Comparison of ENCODE assay signal across 14 cellular contexts in genomic region chr9:74960548-74960947, GRCh38. TPM values are rescaled to one million over a fixed set of nuclear protein-coding genes. Genes with fewer than 3 reads are reported as not detected.
DNase-seq lines count a peak whose midpoint lies in the region; ATAC-seq, FAIRE-seq and TF ChIP-seq lines count a peak whose summit lies in the region.
"Had no signal": no experiment of that assay in that cellular context is flagged by ENCODE, and none has a peak within 500 bp of the region (broad histone marks: within the 10 kb centered on the region; RNA-seq: fewer than 3 reads in every experiment).

No MANE protein-coding gene starts in this region.

- H3K36me3 Mint-ChIP-seq in Calu3 (ENCODE audit: insufficient read depth, unreplicated experiment), result peaks cover 5% of the 10 kb centered on the region

- peaks cover 3% of the 10 kb centered on the region for H3K4me1 ChIP-seq in keratinocyte (ENCODE audit: control insufficient read depth, extremely low read depth, insufficient read depth, low read length)

- H3K9me1 ChIP-seq in keratinocyte (ENCODE audit: control insufficient read depth, extremely low read depth, insufficient read depth, low read length), result no peaks in the 10 kb centered on the region

- no peaks in the 10 kb centered on the region for H3K79me2 ChIP-seq in keratinocyte (ENCODE audit: control insufficient read depth, insufficient read depth, low read length)

- no peak for ATAC-seq in GM21423 (IDR thresholded peaks at IDR 0.05; ENCODE audit: unreplicated experiment)
- ATAC-seq: CD8-positive, alpha-beta T cell; stimulated activated memory B cell treated with anti-CD40 and anti-IgM and Interleukin-4, amounts not matched to agents 10 μg/mL and 1 μg/mL and 100 μg/mL, for 72 hours had no signal

- H3K9me3 ChIP-seq in keratinocyte (ENCODE audit: control insufficient read depth, low read depth, low read length), result no peaks in the 10 kb centered on the region

- H3K4me1 Mint-ChIP-seq in Calu3 (ENCODE audit: low read depth, unreplicated experiment), result no peaks in the 10 kb centered on the region
- H3K4me1 Mint-ChIP-seq: stimulated activated memory B cell treated with anti-CD40 and anti-IgM and Interleukin-4, amounts not matched to agents 10 μg/mL and 1 μg/mL and 100 μg/mL, for 72 hours had no signal

- intact Hi-C loops in Calu3 (cut with micrococcal nuclease; ENCODE audit: unreplicated experiment), result no loop called here

- no peaks in the 10 kb centered on the region for H3K36me3 ChIP-seq in keratinocyte (ENCODE audit: control insufficient read depth in 2 of 2, extremely low read depth in 1 of 2, insufficient read depth in 2 of 2, low read length in 2 of 2)

- no peak overlapping the region for H2AFZ ChIP-seq in keratinocyte (ENCODE audit: control insufficient read depth, low read length)

- BruUV-seq in Calu3 (replicated peaks; lab: Mats Ljungman, UMichigan), result no TSS peak

- H3K4me2 ChIP-seq in keratinocyte (ENCODE audit: control insufficient read depth, extremely low read depth, insufficient read depth, low read depth, low read length), result no peak overlapping the region

- H3K27ac ChIP-seq in keratinocyte (ENCODE audit: control insufficient read depth, insufficient read depth, low read length), result no peak overlapping the region

- H4K20me1 ChIP-seq in keratinocyte (ENCODE audit: control insufficient read depth, extremely low read depth, insufficient read depth, low read length), result no peaks in the 10 kb centered on the region

- H3K27ac Mint-ChIP-seq in Calu3 (ENCODE audit: unreplicated experiment), result no peak overlapping the region
- H3K27ac Mint-ChIP-seq: activated naive CD8-positive, alpha-beta T cell; CD8-positive, alpha-beta T cell; stimulated activated memory B cell treated with anti-CD40 and anti-IgM and Interleukin-4, amounts not matched to agents 10 μg/mL and 1 μg/mL and 100 μg/mL, for 72 hours had no signal

- dilution Hi-C loops in keratinocyte (cut with MboI; ENCODE audit: extremely low pct_ligation_motif_present, low sequenced_read_pairs), result no loop called here

- CTCF ChIA-PET in Calu3 (lab: Charles Lee), result no interaction called here

- in situ Hi-C loops in astrocyte of the spinal cord (cut with HindIII; ENCODE audit: low sequenced_read_pairs), result no loop called here

- TF ChIP-seq CTCF in astrocyte of the spinal cord (IDR thresholded peaks at IDR 0.05; ENCODE audit: low read depth, low read length) (no peak), keratinocyte (optimal IDR thresholded peaks at IDR 0.05 in 1 of 3, IDR thresholded peaks at IDR 0.05 in 1 of 3, conservative IDR thresholded peaks at IDR 0.05 in 1 of 3; ENCODE audit: extremely low read depth in 1 of 3, insufficient read depth in 2 of 3, low read length in 3 of 3) (no peak), Calu3 (IDR thresholded peaks at IDR 0.05; ENCODE audit: unreplicated experiment) (no peak)

- H3K27me3 Mint-ChIP-seq in Calu3 (ENCODE audit: unreplicated experiment), result no peaks in the 10 kb centered on the region
- H3K27me3 Mint-ChIP-seq: activated naive CD8-positive, alpha-beta T cell; stimulated activated memory B cell treated with anti-CD40 and anti-IgM and Interleukin-4, amounts not matched to agents 10 μg/mL and 1 μg/mL and 100 μg/mL, for 72 hours had no signal

- H3K9me3 Mint-ChIP-seq in Calu3 (ENCODE audit: low read depth, unreplicated experiment), result peaks cover 3% of the 10 kb centered on the region

- no peak overlapping the region for H3K4me3 ChIP-seq in astrocyte of the spinal cord (ENCODE audit: low read depth, low read length)
- no peak overlapping the region for H3K4me3 ChIP-seq in keratinocyte (ENCODE audit: control insufficient read depth in 2 of 3, extremely low read depth in 1 of 3, insufficient read depth in 2 of 3, low read depth in 1 of 3, low read length in 3 of 3)

- peak; percentile 85 for FAIRE-seq in keratinocyte (lab: Jason Lieb, UNC)

- H3K9ac ChIP-seq in keratinocyte (ENCODE audit: control insufficient read depth, extremely low read depth, insufficient read depth, low read length), result no peak overlapping the region

- H3K4me3 Mint-ChIP-seq in Calu3 (ENCODE audit: low read depth, unreplicated experiment), result no peak overlapping the region
- H3K4me3 Mint-ChIP-seq: activated naive CD8-positive, alpha-beta T cell; CD8-positive, alpha-beta T cell; stimulated activated memory B cell treated with anti-CD40 and anti-IgM and Interleukin-4, amounts not matched to agents 10 μg/mL and 1 μg/mL and 100 μg/mL, for 72 hours had no signal

- H3K27me3 ChIP-seq in keratinocyte (ENCODE audit: control insufficient read depth, extremely low read depth, insufficient read depth, low read length), result no peaks in the 10 kb centered on the region

- DNase-seq in AG20443 (ENCODE audit: low spot score) (peak; percentile 56), HT1080 (ENCODE audit: low read depth) (peak; percentile 62), astrocyte of the spinal cord (ENCODE audit: low read depth, low spot score) (peak; percentile 42), keratinocyte (ENCODE audit: low read depth, low spot score) (peak; percentile 53), NCI-H2227 treated with DMSO at 0.1 percent for 48 hours (lab: John Stamatoyannopoulos, UW) (no peak), HPDE6-E6E7 (ENCODE audit: extremely low spot score) (no peak), Calu3 (no peak)
- DNase-seq: CD8-positive, alpha-beta T cell; hypothalamus; NCI-H187; stimulated activated CD4-positive, alpha-beta T cell treated with anti-CD3 and anti-CD28 coated beads, Interleukin-2, amount 100 ng/mL, for 24 hours had no signal

RNA-seq across cellular contexts. Expression of gene C9orf40, which starts 7.8 kb away (rescaled TPM):
- 10.8 and 12.9 TPM in 2 replicates for total RNA-seq in HT1080 (2014; rRNA removed; shearing (Covaris generic))
- polyA plus RNA-seq in HT1080 (2015; cell fraction: cytosol; rRNA removed), result 15.0 and 19.3 TPM in 2 replicates
- 12.9 and 13.1 TPM in 2 replicates for polyA plus RNA-seq in HT1080 (2015; cell fraction: nucleus; rRNA removed)
- polyA plus RNA-seq in keratinocyte, result 2.6 to 5.1 TPM (median 3.5 TPM) in 3 replicates
- polyA plus RNA-seq in keratinocyte (2011; ENCODE audit: low read depth), result 6.7 TPM
- polyA plus RNA-seq in keratinocyte (2011; cell fraction: cytosol; rRNA removed), result 4.4 and 4.6 TPM in 2 replicates
- polyA plus RNA-seq in keratinocyte (2011; cell fraction: nucleus; rRNA removed), result 3.8 and 4.8 TPM in 2 replicates
- polyA plus RNA-seq in keratinocyte (2012; ENCODE audit: low replicate concordance), result 5.1 and 5.2 TPM in 2 replicates
- polyA minus RNA-seq in keratinocyte, result 0.20 to 0.80 TPM (median 0.33 TPM) in 3 replicates
- 6.5 TPM for polyA minus RNA-seq in keratinocyte (2011; cell fraction: cytosol; rRNA and poly(A)+ RNA removed)
- polyA minus RNA-seq in keratinocyte (2011; cell fraction: nucleus; rRNA and poly(A)+ RNA removed), result 1.8 and 2.6 TPM in 2 replicates
- total RNA-seq in Calu3 (2022), result 3.4 TPM in 2 replicates

Comparison
In these comparisons a context has a peak if more than half of its experiments do, and no peak if none do; other contexts are left out.
1. DNase-seq: peak in AG20443 (single experiment), HT1080 (single experiment), astrocyte of the spinal cord (single experiment) and keratinocyte (single experiment); none in NCI-H2227 treated with DMSO at 0.1 percent for 48 hours (single experiment), HPDE6-E6E7 (single experiment) and Calu3 (single experiment).